ENCODE assay signal across 2 cellular contexts in genomic region chr11:115423728-115424459, GRCh38.
TF ChIP-seq lines count a peak whose summit lies in the region.

No MANE protein-coding gene starts in this region.

TF ChIP-seq in IMR-90, 13 proteins besides CTCF, POLR2A, EP300 and RAD21 (continued from another document):
- TF ChIP-seq USF2 (IDR thresholded peaks at IDR 0.05; ENCODE audit: low read depth, low read length) (no peak), MXI1 (IDR thresholded peaks at IDR 0.05; ENCODE audit: borderline replicate concordance, low read depth, low read length) (no peak), RCOR1 (IDR thresholded peaks at IDR 0.05; ENCODE audit: insufficient replicate concordance, low read length) (no peak), SMC3 (IDR thresholded peaks at IDR 0.05; ENCODE audit: low read depth, low read length) (no peak), BHLHE40 (IDR thresholded peaks at IDR 0.05; ENCODE audit: low read depth, low read length) (no peak), NFE2L2 (IDR thresholded peaks at IDR 0.05; ENCODE audit: low read depth, low read length) (no peak), ELK1 (IDR thresholded peaks at IDR 0.05; ENCODE audit: borderline replicate concordance, low read depth, low read length) (no peak), MAZ (IDR thresholded peaks at IDR 0.05; ENCODE audit: borderline replicate concordance, low read depth, low read length) (no peak), RFX5 (IDR thresholded peaks at IDR 0.05; ENCODE audit: low read depth, low read length) (no peak), CHD1 (IDR thresholded peaks at IDR 0.05; ENCODE audit: low read depth, low read length) (no peak), CEBPB (IDR thresholded peaks at IDR 0.05; ENCODE audit: low read depth, low read length) (no peak), MAFK (IDR thresholded peaks at IDR 0.05; ENCODE audit: low read depth, low read length) (no peak)

TF ChIP-seq in neural cell, 6 proteins besides CTCF, POLR2A, EP300 and RAD21:
- TF ChIP-seq REST (IDR thresholded peaks at IDR 0.05; ENCODE audit: borderline replicate concordance) (no peak), MXI1 (conservative IDR thresholded peaks at IDR 0.05; ENCODE audit: poor library complexity, severe bottlenecking) (no peak)
